In the genomic region with DNA sequence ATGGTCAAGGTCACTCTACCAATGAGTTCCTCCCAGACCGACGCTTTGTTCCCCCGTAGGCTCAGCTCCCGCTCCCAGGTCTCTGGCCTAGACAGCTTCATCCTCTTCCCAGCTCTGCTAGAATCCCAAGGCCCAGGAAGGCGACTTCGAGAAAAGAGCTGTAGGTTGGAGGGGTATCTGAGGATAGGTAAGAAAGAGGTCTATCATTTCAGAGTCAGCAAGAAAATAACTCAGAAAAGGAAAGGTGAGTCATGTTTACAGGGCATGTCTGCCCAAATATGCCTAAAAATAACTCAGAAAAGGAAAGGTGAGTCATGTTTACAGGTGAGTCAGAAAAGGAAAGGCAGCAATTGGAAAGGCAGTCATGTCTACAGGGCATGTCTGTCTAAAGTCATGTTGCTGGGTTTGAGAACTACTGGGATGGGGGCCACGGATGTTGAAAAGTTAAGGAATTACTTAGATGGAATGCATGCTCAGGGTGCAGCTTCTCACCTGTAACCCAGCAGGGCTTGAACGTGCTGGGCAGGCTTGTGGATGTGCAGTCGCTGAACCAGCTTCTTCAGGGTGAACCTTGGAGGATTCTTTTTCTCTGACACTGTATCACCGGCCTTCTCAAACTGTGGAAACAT, we compare ENCODE assay signal across 11 cellular contexts. TPM values are rescaled to one million over a fixed set of nuclear protein-coding genes. Genes with fewer than 3 reads are reported as not detected.
DNase-seq lines count a peak whose midpoint lies in the region.
"Had no signal": no experiment of that assay in that cellular context is flagged by ENCODE, and none has a peak within 500 bp of the region (broad histone marks: within the 10 kb centered on the region; RNA-seq: fewer than 3 reads in every experiment).

No MANE protein-coding gene starts in this region.

- no peaks in the 10 kb centered on the region for H3K27me3 Mint-ChIP-seq in activated CD4-positive, alpha-beta memory T cell treated with anti-CD3 and anti-CD28 coated beads, Interleukin-2, amount 10 ng/mL, durations not matched to agents 7 days and 5 days

- peak overlapping the region; percentile 91 for H3K27ac Mint-ChIP-seq in activated CD4-positive, alpha-beta memory T cell treated with anti-CD3 and anti-CD28 coated beads, Interleukin-2, amount 10 ng/mL, durations not matched to agents 7 days and 5 days

- H3K4me1 ChIP-seq in SJCRH30, result no peaks in the 10 kb centered on the region

- H3K36me3 ChIP-seq in SJCRH30, result peaks cover 2% of the 10 kb centered on the region

- H3K9me3 Mint-ChIP-seq in activated CD4-positive, alpha-beta memory T cell treated with anti-CD3 and anti-CD28 coated beads, Interleukin-2, amount 10 ng/mL, durations not matched to agents 7 days and 5 days, result no peaks in the 10 kb centered on the region

- peaks cover 42% of the 10 kb centered on the region for H3K4me1 Mint-ChIP-seq in activated CD4-positive, alpha-beta memory T cell treated with anti-CD3 and anti-CD28 coated beads, Interleukin-2, amount 10 ng/mL, durations not matched to agents 7 days and 5 days

- no peak overlapping the region for H3K4me3 ChIP-seq in SJCRH30
- H3K4me3 ChIP-seq: BLaER1 treated with 17β-estradiol and CSF1 and Interleukin-3, amounts not matched to agents 10 nM and 100 nM; MG63 had no signal

- DNase-seq in activated naive CD4-positive, alpha-beta T cell treated with Interleukin-2 at 50 U/mL for 16 hours, result peak; percentile 14
- no peak for DNase-seq in activated naive CD4-positive, alpha-beta T cell (lab: John Stamatoyannopoulos, UW)
- DNase-seq in activated CD4-positive, alpha-beta memory T cell treated with anti-CD3 and anti-CD28 coated beads, Interleukin-2, amount 10 ng/mL, durations not matched to agents 7 days and 5 days, result peak; percentile 22
- DNase-seq in glomerular visceral epithelial cell (ENCODE audit: extremely low spot score), result peak; percentile 37
- peak; percentile 47 for DNase-seq in ureter (ENCODE audit: low spot score)
- no peak for DNase-seq in SJCRH30
- no peak for DNase-seq in C1 segment of cervical spinal cord (lab: John Stamatoyannopoulos, UW)
- DNase-seq in KG1 (lab: John Stamatoyannopoulos, UW), result no peak
- DNase-seq: left ventricle myocardium superior, MG63 had no signal

- peaks cover 72% of the 10 kb centered on the region for H3K36me3 Mint-ChIP-seq in activated CD4-positive, alpha-beta memory T cell treated with anti-CD3 and anti-CD28 coated beads, Interleukin-2, amount 10 ng/mL, durations not matched to agents 7 days and 5 days (ENCODE audit: low read depth)

- CTCF ChIA-PET in activated CD4-positive, alpha-beta memory T cell treated with anti-CD3 and anti-CD28 coated beads, Interleukin-2, amount 10 ng/mL, durations not matched to agents 7 days and 5 days (lab: Charles Lee), result interaction anchor here (1.8 to 2.7 kb wide), 2 partner anchors 13 to 15 kb away, joined by 6 to 13 read pairs; a partner anchor contains a TSS

- POLR2A ChIA-PET in activated CD4-positive, alpha-beta memory T cell treated with anti-CD3 and anti-CD28 coated beads, Interleukin-2, amount 10 ng/mL, durations not matched to agents 7 days and 5 days (lab: Charles Lee), result interaction anchor here (1.0 to 5.8 kb wide), 4 partner anchors 9 to 58 kb away, joined by 3 to 31 read pairs (median 10); a partner anchor contains a TSS

- peak overlapping the region; percentile 61 for H3K4me3 Mint-ChIP-seq in activated CD4-positive, alpha-beta memory T cell treated with anti-CD3 and anti-CD28 coated beads, Interleukin-2, amount 10 ng/mL, durations not matched to agents 7 days and 5 days

- no peaks in the 10 kb centered on the region for H3K9me3 ChIP-seq in SJCRH30 (replicated peaks)
- H3K9me3 ChIP-seq: BLaER1 treated with 17β-estradiol and CSF1 and Interleukin-3, amounts not matched to agents 10 nM and 100 nM; MG63 had no signal

- no peaks in the 10 kb centered on the region for H3K27me3 ChIP-seq in SJCRH30
- H3K27me3 ChIP-seq: BLaER1 treated with 17β-estradiol and CSF1 and Interleukin-3, amounts not matched to agents 10 nM and 100 nM; MG63 had no signal

- H3K27ac ChIP-seq in SJCRH30, result no peak overlapping the region
- H3K27ac ChIP-seq: BLaER1 treated with 17β-estradiol and CSF1 and Interleukin-3, amounts not matched to agents 10 nM and 100 nM had no signal

RNA-seq across cellular contexts. Expression of a gene that starts 12.2 kb away (rescaled TPM):
- 10 to 100 TPM; 60.7 to 63.5 TPM for total RNA-seq in activated CD4-positive, alpha-beta memory T cell treated with anti-CD3 and anti-CD28 coated beads, Interleukin-2, amount 10 ng/mL, durations not matched to agents 7 days and 5 days
- total RNA-seq in ureter, result 38.7 TPM
- 7.2 and 8.8 TPM in 2 replicates for total RNA-seq in SJCRH30 (2014; rRNA removed; shearing (Covaris generic))

RNA-seq across cellular contexts. Expression of a gene that starts 34.9 kb away (rescaled TPM):
- under 1 TPM in 1 of 2 experiments, not detected in 1; 0.05 TPM for total RNA-seq in activated CD4-positive, alpha-beta memory T cell treated with anti-CD3 and anti-CD28 coated beads, Interleukin-2, amount 10 ng/mL, durations not matched to agents 7 days and 5 days
- total RNA-seq in ureter, result 0.26 TPM
- total RNA-seq in SJCRH30 (2014; rRNA removed; shearing (Covaris generic)), result not detected in 2 replicates

RNA-seq across cellular contexts. Expression of a gene that starts 53.5 kb away (rescaled TPM):
- total RNA-seq in activated CD4-positive, alpha-beta memory T cell treated with anti-CD3 and anti-CD28 coated beads, Interleukin-2, amount 10 ng/mL, durations not matched to agents 7 days and 5 days, result 10 to 100 TPM; 35.8 to 40.3 TPM
- 39.7 TPM for total RNA-seq in ureter
- 27.2 and 34.1 TPM in 2 replicates for total RNA-seq in SJCRH30 (2014; rRNA removed; shearing (Covaris generic))

RNA-seq across cellular contexts. Expression of a gene that starts 53.9 kb away (rescaled TPM):
- total RNA-seq in activated CD4-positive, alpha-beta memory T cell treated with anti-CD3 and anti-CD28 coated beads, Interleukin-2, amount 10 ng/mL, durations not matched to agents 7 days and 5 days, result 100 to 1,000 TPM in 1 of 2 experiments, 10 to 100 TPM in 1; 91.9 to 103 TPM
- total RNA-seq in ureter, result 169 TPM
- total RNA-seq in SJCRH30 (2014; rRNA removed; shearing (Covaris generic)), result 221 and 235 TPM in 2 replicates

RNA-seq across cellular contexts. Expression of a gene that starts 57.6 kb away (rescaled TPM):
- 10 to 100 TPM; 27.1 to 28.7 TPM for total RNA-seq in activated CD4-positive, alpha-beta memory T cell treated with anti-CD3 and anti-CD28 coated beads, Interleukin-2, amount 10 ng/mL, durations not matched to agents 7 days and 5 days
- total RNA-seq in ureter, result 20.6 TPM
- 41.2 and 44.4 TPM in 2 replicates for total RNA-seq in SJCRH30 (2014; rRNA removed; shearing (Covaris generic))

Comparison
In these comparisons a context has a peak if more than half of its experiments do, and no peak if none do; other contexts are left out.
1. DNase-seq: peak in activated naive CD4-positive, alpha-beta T cell treated with Interleukin-2 at 50 U/mL for 16 hours (single experiment), activated CD4-positive, alpha-beta memory T cell treated with anti-CD3 and anti-CD28 coated beads, Interleukin-2, amount 10 ng/mL, durations not matched to agents 7 days and 5 days (single experiment), glomerular visceral epithelial cell (single experiment) and ureter (single experiment); none in activated naive CD4-positive, alpha-beta T cell (0 of 4), SJCRH30 (0 of 2), C1 segment of cervical spinal cord (0 of 14) and KG1 (single experiment).